In the genomic region with DNA sequence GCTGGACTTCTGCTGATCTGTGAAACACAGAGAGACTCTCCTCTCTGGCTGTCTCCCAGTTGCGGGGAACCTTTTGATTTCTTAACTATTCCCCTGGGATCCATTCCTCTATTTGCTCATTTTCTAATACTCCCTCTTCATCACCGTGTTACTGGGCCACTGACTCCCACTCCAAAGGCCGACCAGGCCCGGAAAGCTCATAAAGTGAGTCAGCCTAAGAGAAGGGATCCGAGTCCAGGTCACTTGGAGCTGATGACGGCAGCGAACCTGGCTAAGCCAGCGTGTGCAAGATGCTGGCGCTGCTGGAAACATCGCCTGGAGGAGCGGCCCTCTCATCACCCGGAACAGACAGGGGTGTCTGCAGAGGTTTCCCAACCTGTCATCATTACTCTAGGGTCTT, we compare ENCODE assay signal across 25 cellular contexts.
DNase-seq lines count a peak whose midpoint lies in the region; ATAC-seq, FAIRE-seq and TF ChIP-seq lines count a peak whose summit lies in the region.
"Had no signal": no experiment of that assay in that cellular context is flagged by ENCODE, and none has a peak within 500 bp of the region (broad histone marks: within the 10 kb centered on the region; RNA-seq: fewer than 3 reads in every experiment).

No MANE protein-coding gene starts in this region.

- H3K27me3 ChIP-seq in left ventricle myocardium inferior (ENCODE audit: low read depth) (no peaks in the 10 kb centered on the region), psoas muscle (ENCODE audit: insufficient read depth in 3 of 3, low read length in 2 of 3) (no peaks in the 10 kb centered on the region), aorta (ENCODE audit: control insufficient read depth in 1 of 2, insufficient read depth in 2 of 2, low read length in 1 of 2) (no peaks in the 10 kb centered on the region)
- H3K27me3 ChIP-seq: BLaER1 treated with 17β-estradiol and CSF1 and Interleukin-3, amounts not matched to agents 10 nM and 100 nM; dorsolateral prefrontal cortex; right lobe of liver; SJCRH30; stomach had no signal

- H3K4me3 ChIP-seq in left ventricle myocardium inferior = no peak overlapping the region
- no peak overlapping the region for H3K4me3 ChIP-seq in psoas muscle
- H3K4me3 ChIP-seq in aorta (ENCODE audit: low read length in 2 of 2) = no peak overlapping the region
- H3K4me3 ChIP-seq: BLaER1 treated with 17β-estradiol and CSF1 and Interleukin-3, amounts not matched to agents 10 nM and 100 nM; dorsolateral prefrontal cortex; right lobe of liver; SJCRH30; stomach had no signal

- H3K9me3 ChIP-seq in left ventricle myocardium inferior (replicated peaks) = peaks cover 21% of the 10 kb centered on the region
- peaks cover 13% of the 10 kb centered on the region for H3K9me3 ChIP-seq in psoas muscle
- no peaks in the 10 kb centered on the region for H3K9me3 ChIP-seq in aorta (ENCODE audit: control insufficient read depth, low read length)
- H3K9me3 ChIP-seq: right lobe of liver had no signal

- peak; percentile 49 for ATAC-seq in Right ventricle myocardium inferior
- ATAC-seq in psoas muscle = peak in 2 of 4 donors; percentile 69 to 71
- ATAC-seq in aorta (ENCODE audit: low FRiP score) = peak; percentile 35
- ATAC-seq: activated CD8-positive, alpha-beta T cell treated with anti-CD3 and anti-CD28 coated beads, Interleukin-2, amount 10 ng/mL, durations not matched to agents 7 days and 5 days; activated naive CD4-positive, alpha-beta T cell treated with anti-CD3 and anti-CD28 coated beads, Interleukin-2, amount 50 U/mL, for 72 hours; activated T-cell treated with anti-CD3 and anti-CD28 coated beads, Interleukin-2, amount 50 U/mL, for 72 hours; left lobe of liver; T-helper 17 cell had no signal

- WGBS in psoas muscle, 3 donors = 74 to 80% (median 80%) methylated on average over 12 of the region's 12 CpGs
- 78 to 82% methylated on average over 12 of the region's 12 CpGs for WGBS in aorta, 2 donors

- peaks cover 30% of the 10 kb centered on the region for H3K4me1 ChIP-seq in left ventricle myocardium inferior
- H3K4me1 ChIP-seq in psoas muscle = no peaks in the 10 kb centered on the region
- H3K4me1 ChIP-seq in aorta (ENCODE audit: control insufficient read depth in 1 of 2, insufficient read depth in 2 of 2, low read length in 2 of 2) = no peaks in the 10 kb centered on the region
- H3K4me1 ChIP-seq: BLaER1 treated with 17β-estradiol and CSF1 and Interleukin-3, amounts not matched to agents 10 nM and 100 nM had no signal

- H3K36me3 ChIP-seq in left ventricle myocardium inferior (no peaks in the 10 kb centered on the region), psoas muscle (ENCODE audit: insufficient read depth in 1 of 2, low read depth in 1 of 2) (no peaks in the 10 kb centered on the region), aorta (ENCODE audit: control insufficient read depth in 1 of 2, insufficient read depth in 2 of 2, low read length in 1 of 2) (no peaks in the 10 kb centered on the region)
- H3K36me3 ChIP-seq: BLaER1 treated with 17β-estradiol and CSF1 and Interleukin-3, amounts not matched to agents 10 nM and 100 nM; right lobe of liver; SJCRH30; stomach had no signal

- no peak for TF ChIP-seq CTCF in left ventricle myocardium inferior (IDR thresholded peaks at IDR 0.05; ENCODE audit: borderline replicate concordance)
- TF ChIP-seq CTCF in psoas muscle (IDR thresholded peaks at IDR 0.05) = no peak

- FAIRE-seq in GM12892 (lab: Jason Lieb, UNC) = no peak
- FAIRE-seq: A204.1, H54 had no signal

- no peak overlapping the region for H3K27ac ChIP-seq in left ventricle myocardium inferior (replicated peaks)
- H3K27ac ChIP-seq in psoas muscle = no peak overlapping the region
- no peak overlapping the region for H3K27ac ChIP-seq in aorta (ENCODE audit: low read depth in 1 of 2, low read length in 2 of 2)
- H3K27ac ChIP-seq in caudate nucleus (ENCODE audit: low read depth, low read length) = no peak overlapping the region
- H3K27ac ChIP-seq: BLaER1 treated with 17β-estradiol and CSF1 and Interleukin-3, amounts not matched to agents 10 nM and 100 nM; dorsolateral prefrontal cortex; epithelial cell of prostate; right lobe of liver; SJCRH30; stomach had no signal

- intact Hi-C loops in Right ventricle myocardium inferior (cut with DNase I) (no loop called here), left ventricle myocardium inferior (cut with micrococcal nuclease) (no loop called here), cardiac septum (cut with DNase I) (no loop called here), psoas muscle (cut with DNase I) (no loop called here), aorta (cut with DNase I) (no loop called here)

- TF ChIP-seq POLR2A in GM12892 (IDR thresholded peaks at IDR 0.05; ENCODE audit: low read depth, low read length) = no peak

- DNase-seq in Right ventricle myocardium inferior (ENCODE audit: missing footprints) (peak; percentile 74), left ventricle myocardium inferior (no peak), cardiac septum (ENCODE audit: low spot score) (peak; percentile 66), psoas muscle (peak; percentile 74 to 81), aorta (peak in 1 of 2 donors; percentile 52), NCI-H345 treated with DMSO at 0.1 percent for 48 hours (lab: John Stamatoyannopoulos, UW; ENCODE audit: unreplicated experiment) (no peak), GM12892 (ENCODE audit: insufficient read length) (no peak), caudate nucleus (lab: John Stamatoyannopoulos, UW) (no peak)
- DNase-seq: activated CD8-positive, alpha-beta T cell treated with anti-CD3 and anti-CD28 coated beads, Interleukin-2, amount 10 ng/mL, durations not matched to agents 7 days and 5 days; activated T-cell treated with anti-CD3 and anti-CD28 coated beads, Interleukin-2, amount 50 U/mL, for 72 hours; dorsolateral prefrontal cortex; GDM1; NCI-H1417 treated with DMSO at 0.1 percent for 48 hours; NCI-H526; right lobe of liver; SJCRH30; stimulated activated CD4-positive, alpha-beta T cell treated with anti-CD3 and anti-CD28 coated beads, Interleukin-2, amount 100 ng/mL, for 24 hours; stomach; T-helper 17 cell had no signal

Comparison
In these comparisons a context has a peak if more than half of its experiments do, and no peak if none do; other contexts are left out.
1. DNase-seq: peak in Right ventricle myocardium inferior (single experiment), cardiac septum (single experiment) and psoas muscle (2 of 2); none in left ventricle myocardium inferior (single experiment), NCI-H345 treated with DMSO at 0.1 percent for 48 hours (single experiment), GM12892 (single experiment) and caudate nucleus (0 of 61).